14 cellular contexts compared by ENCODE assay signal in genomic region chr12:50423342-50423741, GRCh38. TPM values are rescaled to one million over a fixed set of nuclear protein-coding genes. Genes with fewer than 3 reads are reported as not detected.
"Had no signal": no experiment of that assay in that cellular context is flagged by ENCODE, and none has a peak within 500 bp of the region (broad histone marks: within the 10 kb centered on the region; RNA-seq: fewer than 3 reads in every experiment).

No MANE protein-coding gene starts in this region.

RNA-seq across cellular contexts. Expression of gene FAM186A, which starts 26.9 kb away (rescaled TPM):
- total RNA-seq: subcutaneous adipose tissue, suprapubic skin, temporal lobe, thoracic aorta, thyroid gland, tibial nerve, transverse colon, upper lobe of left lung, upper lobe of right lung, ureter, urinary bladder, uterus, vagina had no signal
- polyA plus RNA-seq: stomach, urinary bladder had no signal
